1 cellular context compared by ENCODE assay signal in genomic region chr13:113749956-113750355, GRCh38.
TF ChIP-seq lines count a peak whose summit lies in the region.

No MANE protein-coding gene starts in this region.

TF ChIP-seq in SK-N-SH treated with all-trans-retinoic acid at 6 μM for 48 hours, 23 proteins besides CTCF, POLR2A, EP300 and RAD21 (continued from another document):
- TF ChIP-seq, protein P1, sequence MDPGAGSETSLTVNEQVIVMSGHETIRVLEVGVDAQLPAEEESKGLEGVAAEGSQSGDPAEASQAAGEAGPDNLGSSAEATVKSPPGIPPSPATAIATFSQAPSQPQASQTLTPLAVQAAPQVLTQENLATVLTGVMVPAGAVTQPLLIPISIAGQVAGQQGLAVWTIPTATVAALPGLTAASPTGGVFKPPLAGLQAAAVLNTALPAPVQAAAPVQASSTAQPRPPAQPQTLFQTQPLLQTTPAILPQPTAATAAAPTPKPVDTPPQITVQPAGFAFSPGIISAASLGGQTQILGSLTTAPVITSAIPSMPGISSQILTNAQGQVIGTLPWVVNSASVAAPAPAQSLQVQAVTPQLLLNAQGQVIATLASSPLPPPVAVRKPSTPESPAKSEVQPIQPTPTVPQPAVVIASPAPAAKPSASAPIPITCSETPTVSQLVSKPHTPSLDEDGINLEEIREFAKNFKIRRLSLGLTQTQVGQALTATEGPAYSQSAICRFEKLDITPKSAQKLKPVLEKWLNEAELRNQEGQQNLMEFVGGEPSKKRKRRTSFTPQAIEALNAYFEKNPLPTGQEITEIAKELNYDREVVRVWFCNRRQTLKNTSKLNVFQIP (CRISPR knock-in tag; IDR thresholded peaks at IDR 0.05; ENCODE audit: borderline replicate concordance, low read depth), result no peak
- TF ChIP-seq PPARA (CRISPR knock-in tag; IDR thresholded peaks at IDR 0.05; ENCODE audit: borderline replicate concordance), result no peak
- TF ChIP-seq ZNF8 (CRISPR knock-in tag; IDR thresholded peaks at IDR 0.05), result no peak
- TF ChIP-seq SNAI2 (CRISPR knock-in tag; IDR thresholded peaks at IDR 0.05), result no peak
- TF ChIP-seq ZNF565 (CRISPR knock-in tag; conservative IDR thresholded peaks at IDR 0.05; ENCODE audit: low read depth), result no peak
- no peak for TF ChIP-seq ZFP30 (CRISPR knock-in tag; IDR thresholded peaks at IDR 0.05)
- TF ChIP-seq BACH2 (CRISPR knock-in tag; IDR thresholded peaks at IDR 0.05; ENCODE audit: borderline replicate concordance), result no peak
- no peak for TF ChIP-seq TSHZ2 (CRISPR knock-in tag; IDR thresholded peaks at IDR 0.05)
- TF ChIP-seq ARNTL (CRISPR knock-in tag; IDR thresholded peaks at IDR 0.05; ENCODE audit: borderline replicate concordance, low read depth), result no peak
TF ChIP-seq in SK-N-SH treated with all-trans-retinoic acid at 6 μM for 48 hours: peak in this region for 0.
